21 cellular contexts compared by ENCODE assay signal in genomic region chr14:91288876-91289275, GRCh38. TPM values are rescaled to one million over a fixed set of nuclear protein-coding genes. Genes with fewer than 3 reads are reported as not detected.
DNase-seq lines count a peak whose midpoint lies in the region; TF ChIP-seq lines count a peak whose summit lies in the region.
"Had no signal": no experiment of that assay in that cellular context is flagged by ENCODE, and none has a peak within 500 bp of the region (broad histone marks: within the 10 kb centered on the region; RNA-seq: fewer than 3 reads in every experiment).

No MANE protein-coding gene starts in this region.

- H3K36me3 ChIP-seq in BLaER1 = peaks cover 90% of the 10 kb centered on the region
- H3K36me3 ChIP-seq in BLaER1 treated with 17β-estradiol and CSF1 and Interleukin-3, amounts not matched to agents 10 nM and 100 nM = peaks cover 38 to 95% (median 87%) of the 10 kb centered on the region in 11 experiments
- H3K36me3 ChIP-seq in prostate gland = no peaks in the 10 kb centered on the region

- intact Hi-C loops in prostate gland (cut with DNase I) = loop anchor here (10.0 kb wide), 1 partner anchor 224 kb away; the partner anchor contains the start of gene RPS6KA5

- no peaks in the 10 kb centered on the region for H3K9me3 ChIP-seq in BLaER1
- H3K9me3 ChIP-seq in BLaER1 treated with 17β-estradiol and CSF1 and Interleukin-3, amounts not matched to agents 10 nM and 100 nM (replicated peaks in 1 of 11) = no peaks in the 10 kb centered on the region
- H3K9me3 ChIP-seq in prostate gland = no peaks in the 10 kb centered on the region

- H3K4me3 ChIP-seq in BLaER1 (no peak overlapping the region), prostate gland (no peak overlapping the region)
- no peak overlapping the region for H3K4me3 ChIP-seq in BLaER1 treated with 17β-estradiol and CSF1 and Interleukin-3, amounts not matched to agents 10 nM and 100 nM

- TF ChIP-seq CTCF in prostate gland (IDR thresholded peaks at IDR 0.05) = no peak

- H3K27me3 ChIP-seq in BLaER1 (no peaks in the 10 kb centered on the region), prostate gland (replicated peaks; ENCODE audit: insufficient read depth) (no peaks in the 10 kb centered on the region)
- H3K27me3 ChIP-seq in BLaER1 treated with 17β-estradiol and CSF1 and Interleukin-3, amounts not matched to agents 10 nM and 100 nM = peaks cover 0 to 3% (median 0%) of the 10 kb centered on the region in 11 experiments; a peak in 1 of 22 replicates

- H3K9ac ChIP-seq in BLaER1 = peak overlapping the region; percentile 39; the same call in 1 of the 2 replicates
- H3K9ac ChIP-seq in BLaER1 treated with 17β-estradiol and CSF1 and Interleukin-3, amounts not matched to agents 10 nM and 100 nM = peak overlapping the region in 3 of 11 experiments; percentile 0 to 31 (median 24); a peak in 3 of 22 replicates

- peaks cover 45% of the 10 kb centered on the region for H4K20me1 ChIP-seq in BLaER1
- H4K20me1 ChIP-seq in BLaER1 treated with 17β-estradiol and CSF1 and Interleukin-3, amounts not matched to agents 10 nM and 100 nM = peaks cover 0 to 32% (median 8%) of the 10 kb centered on the region in 11 experiments; a peak in 11 of 22 replicates

- 90% methylated on average over 28 of the region's 28 CpGs for WGBS in prostate gland

- TF ChIP-seq POLR2A in prostate gland (IDR thresholded peaks at IDR 0.05) = no peak

- H3K4me1 ChIP-seq in BLaER1 = peaks cover 36% of the 10 kb centered on the region
- H3K4me1 ChIP-seq in BLaER1 treated with 17β-estradiol and CSF1 and Interleukin-3, amounts not matched to agents 10 nM and 100 nM = peaks cover 17 to 41% (median 30%) of the 10 kb centered on the region in 10 experiments
- H3K4me1 ChIP-seq in prostate gland (replicated peaks) = no peaks in the 10 kb centered on the region

- DNase-seq in caudate nucleus (lab: John Stamatoyannopoulos, UW) (no peak), prostate gland (ENCODE audit: low spot score) (no peak), NCI-H1694 (lab: John Stamatoyannopoulos, UW) (no peak), RKO (ENCODE audit: low spot score) (no peak), T1000 (lab: John Stamatoyannopoulos, UW) (no peak)
- DNase-seq: C1 segment of cervical spinal cord; Calu3; CD8-positive, alpha-beta memory T cell; GDM1; GOT3; KBM-7; MM.1S; NCI-H1048; NCI-H1417 treated with DMSO at 0.1 percent for 48 hours; NCI-H187 treated with DMSO at 0.1 percent for 48 hours; NCI-H2107; NCI-H446 treated with DMSO at 0.1 percent for 48 hours; NCI-H526 treated with DMSO at 0.1 percent for 48 hours; SHP77 had no signal

- H3K27ac ChIP-seq in BLaER1 = no peak overlapping the region
- no peak overlapping the region; a peak in 1 of 22 replicates for H3K27ac ChIP-seq in BLaER1 treated with 17β-estradiol and CSF1 and Interleukin-3, amounts not matched to agents 10 nM and 100 nM
- peak overlapping the region; percentile 33 for H3K27ac ChIP-seq in caudate nucleus (ENCODE audit: low read depth, low read length)
- peak overlapping the region; percentile 82 to 83 for H3K27ac ChIP-seq in prostate gland

- H3K4me2 ChIP-seq in BLaER1 = peak overlapping the region; percentile 59
- H3K4me2 ChIP-seq in BLaER1 treated with 17β-estradiol and CSF1 and Interleukin-3, amounts not matched to agents 10 nM and 100 nM = peak overlapping the region in 8 of 11 experiments; percentile 17 to 66 (median 42); a peak in 14 of 22 replicates

RNA-seq across cellular contexts. Expression of gene GPR68, which starts 44.4 kb away (rescaled TPM):
- total RNA-seq in prostate gland = 1 to 10 TPM in 1 of 2 donors, under 1 TPM in 1; 0.87 to 3.0 TPM
- total RNA-seq: Calu3 had no signal

Comparison
In these comparisons a context has a peak if more than half of its experiments do, and no peak if none do; other contexts are left out.
1. H3K27ac ChIP-seq: peak in caudate nucleus (single experiment) and prostate gland (2 of 2); none in BLaER1 (single experiment) and BLaER1 treated with 17β-estradiol and CSF1 and Interleukin-3, amounts not matched to agents 10 nM and 100 nM (0 of 11).